Comparison of ENCODE assay signal across 14 cellular contexts in genomic region chr2:39508243-39508642, GRCh38.
A peak's percentile ranks its signal among the peaks of the same experiment; 100 is the strongest.
DNase-seq lines count a peak whose midpoint lies in the region; ATAC-seq and TF ChIP-seq lines count a peak whose summit lies in the region.
"Had no signal": no experiment of that assay in that cellular context is flagged by ENCODE, and none has a peak within 500 bp of the region (broad histone marks: within the 10 kb centered on the region; RNA-seq: fewer than 3 reads in every experiment).

No MANE protein-coding gene starts in this region.

- H3K9me1 ChIP-seq in IMR-90 (ENCODE audit: insufficient read depth, low read length): peaks cover 41% of the 10 kb centered on the region

- peak overlapping the region; percentile 98 for H2AK5ac ChIP-seq in IMR-90 (ENCODE audit: low read depth, low read length)

- H2BK20ac ChIP-seq in IMR-90 (ENCODE audit: low read depth, low read length): peak overlapping the region; percentile 97

- TF ChIP-seq POLR2A in IMR-90 (IDR thresholded peaks at IDR 0.05; ENCODE audit: low read depth, low read length) (no peak), uterus (IDR thresholded peaks at IDR 0.05) (no peak)

- peak overlapping the region; percentile 99 for H2BK5ac ChIP-seq in IMR-90 (ENCODE audit: low read depth, low read length, poor library complexity, severe bottlenecking)

- no CpG with 5 or more reads among the region's 4 CpGs for WGBS in IMR-90 (ENCODE audit: extremely low coverage in 2 of 2, insufficient read length in 1 of 2), 2 experiments
- WGBS in heart right ventricle, 2 donors: 68 to 74% methylated on average over 4 of the region's 4 CpGs

- H3K27me3 ChIP-seq in IMR-90 (ENCODE audit: control insufficient read depth, insufficient read depth, low read length) (no peaks in the 10 kb centered on the region), muscle layer of colon (ENCODE audit: control insufficient read depth in 1 of 2, insufficient read depth in 2 of 2, low read length in 2 of 2) (no peaks in the 10 kb centered on the region), uterus (no peaks in the 10 kb centered on the region), heart right ventricle (no peaks in the 10 kb centered on the region)
- H3K27me3 ChIP-seq: BE2C had no signal

- in situ Hi-C loops in IMR-90 (cut with MboI; ENCODE audit: low sequenced_read_pairs): loop anchor here (5.0 kb wide), 1 partner anchor 71 kb away; the partner anchor contains the start of gene MAP4K3

- intact Hi-C loops in IMR-90 (cut with micrococcal nuclease) (no loop called here), uterus (cut with DNase I; ENCODE audit: low total_unique reads) (no loop called here), heart right ventricle (cut with DNase I) (loop anchor here in 2 of 10 donors (5.0 kb wide), 2 partner anchors 71 to 126 kb away; partner anchors contain the start of gene MAP4K3 (in 1 of the 2))

- no peaks in the 10 kb centered on the region for H3K36me3 ChIP-seq in IMR-90 (ENCODE audit: control insufficient read depth, insufficient read depth, low read length)
- H3K36me3 ChIP-seq in muscle layer of colon (ENCODE audit: insufficient read depth, low read length): no peaks in the 10 kb centered on the region
- no peaks in the 10 kb centered on the region for H3K36me3 ChIP-seq in uterus
- no peaks in the 10 kb centered on the region for H3K36me3 ChIP-seq in heart right ventricle
- H3K36me3 ChIP-seq: BE2C had no signal

- H2AK9ac ChIP-seq in IMR-90 (replicated peaks; ENCODE audit: low read depth, low read length, poor library complexity): peak overlapping the region; percentile 49

- peak overlapping the region; percentile 59 for H2AFZ ChIP-seq in IMR-90 (replicated peaks; ENCODE audit: low read length, poor library complexity)

- peaks cover 0 to 29% of the 10 kb centered on the region in 2 experiments; a peak in 3 of 4 replicates for H3K79me1 ChIP-seq in IMR-90 (ENCODE audit: low read depth in 1 of 2, low read length in 2 of 2)

- TF ChIP-seq RAD21 in IMR-90 (IDR thresholded peaks at IDR 0.05; ENCODE audit: low read length): no peak

- no peak overlapping the region for H3K9ac ChIP-seq in IMR-90 (ENCODE audit: low read depth, low read length)
- no peak overlapping the region for H3K9ac ChIP-seq in muscle layer of colon (ENCODE audit: low read length)

- peak overlapping the region; percentile 72 for H3K56ac ChIP-seq in IMR-90 (ENCODE audit: extremely low read depth, insufficient read depth, low read length)

- peak overlapping the region; percentile 98 for H3K27ac ChIP-seq in IMR-90 (ENCODE audit: insufficient read depth, low read length)
- H3K27ac ChIP-seq in muscle layer of colon (ENCODE audit: low read depth, low read length): peak overlapping the region; percentile 47
- H3K27ac ChIP-seq in uterus: peak overlapping the region; percentile 11 to 52
- peak overlapping the region in 1 of 10 donors; percentile 17 for H3K27ac ChIP-seq in heart right ventricle

- H4K8ac ChIP-seq in IMR-90 (ENCODE audit: low read depth in 2 of 2, low read length in 2 of 2): peak overlapping the region; percentile 54 to 96

- peak; percentile 88 for DNase-seq in IMR-90
- peak; percentile 69 for DNase-seq in fibroblast of gingiva (ENCODE audit: low read depth)
- no peak for DNase-seq in uterus
- DNase-seq in heart right ventricle: no peak
- no peak for DNase-seq in NCI-H2227 treated with DMSO at 0.1 percent for 48 hours (lab: John Stamatoyannopoulos, UW)
- DNase-seq: activated CD4-positive, alpha-beta T cell treated with anti-CD3 and anti-CD28 coated beads for 48 hours; activated effector memory CD4-positive, alpha-beta T cell treated with Interleukin-2 at 50 U/mL for 16 hours; BE2C; COR-L47; hypothalamus; NCI-H526; stimulated activated CD4-positive, alpha-beta T cell treated with anti-CD3 and anti-CD28 coated beads, Interleukin-15, amount 100 ng/mL, for 24 hours had no signal

- H4K5ac ChIP-seq in IMR-90 (ENCODE audit: low read depth, low read length): peak overlapping the region; percentile 100

- dilution Hi-C loops in IMR-90 (cut with HindIII; ENCODE audit: low sequenced_read_pairs, unreplicated experiment): no loop called here

- peak overlapping the region; percentile 98 for H3K4ac ChIP-seq in IMR-90 (ENCODE audit: low read depth, low read length)

- peak overlapping the region; percentile 96 for H4K91ac ChIP-seq in IMR-90 (ENCODE audit: insufficient read depth, low read depth, low read length)

- H3K23ac ChIP-seq in IMR-90 (ENCODE audit: low read depth, low read length): peak overlapping the region; percentile 96

- H3K4me2 ChIP-seq in IMR-90 (ENCODE audit: low read depth, low read length): peak overlapping the region; percentile 43

- peak; percentile 50 for ATAC-seq in IMR-90 (ENCODE audit: low read depth)
- no peak for ATAC-seq in heart right ventricle
- ATAC-seq in HG02798 (IDR thresholded peaks at IDR 0.05; ENCODE audit: poor library complexity, unreplicated experiment): no peak

- H3K4me1 ChIP-seq in IMR-90 (ENCODE audit: control insufficient read depth, insufficient read depth, low read length): peaks cover 43% of the 10 kb centered on the region
- H3K4me1 ChIP-seq in muscle layer of colon (ENCODE audit: insufficient read depth, low read length): peaks cover 81% of the 10 kb centered on the region
- peaks cover 4 to 9% of the 10 kb centered on the region in 2 donors for H3K4me1 ChIP-seq in uterus
- H3K4me1 ChIP-seq in heart right ventricle: peaks cover 9 to 83% (median 65%) of the 10 kb centered on the region in 9 donors
- H3K4me1 ChIP-seq: BE2C had no signal

- TF ChIP-seq CTCF in IMR-90 (conservative IDR thresholded peaks at IDR 0.05; ENCODE audit: low read depth, low read length): no peak
- no peak for TF ChIP-seq CTCF in uterus (IDR thresholded peaks at IDR 0.05)
- no peak for TF ChIP-seq CTCF in heart right ventricle (IDR thresholded peaks at IDR 0.05)

- H3K4me3 ChIP-seq in IMR-90 (ENCODE audit: insufficient read depth, low read depth, low read length) (no peak overlapping the region), muscle layer of colon (ENCODE audit: low read depth in 1 of 2, low read length in 2 of 2) (no peak overlapping the region), uterus (no peak overlapping the region), heart right ventricle (no peak overlapping the region)

- no TSS peak for BruUV-seq in IMR-90 (replicated peaks; lab: Mats Ljungman, UMichigan)

- POLR2A ChIA-PET in IMR-90 (lab: Charles Lee; ENCODE audit: unreplicated experiment): interaction anchor here (0.5 kb wide), 1 partner anchor 143 kb away, joined by 5 read pairs; no protein-coding TSS in a partner anchor

- peak overlapping the region; percentile 95 for H2BK15ac ChIP-seq in IMR-90 (ENCODE audit: low read depth, low read length)

- H4K20me1 ChIP-seq in IMR-90 (ENCODE audit: insufficient read depth, low read length): no peaks in the 10 kb centered on the region

- H3K9me3 ChIP-seq in IMR-90 (ENCODE audit: control insufficient read depth, insufficient read depth, low read length): no peaks in the 10 kb centered on the region
- H3K9me3 ChIP-seq in muscle layer of colon (ENCODE audit: low read length): no peaks in the 10 kb centered on the region
- H3K9me3 ChIP-seq in uterus: no peaks in the 10 kb centered on the region
- H3K9me3 ChIP-seq in heart right ventricle: no peaks in the 10 kb centered on the region
- H3K9me3 ChIP-seq: BE2C had no signal

- H3K18ac ChIP-seq in IMR-90 (ENCODE audit: low read depth, low read length): peak overlapping the region; percentile 100

- peak overlapping the region; percentile 95 for H3K14ac ChIP-seq in IMR-90 (replicated peaks; ENCODE audit: low read depth, low read length)

- CTCF ChIA-PET in IMR-90 (lab: Yijun Ruan, JAX): interaction anchor here (0.6 kb wide), 1 partner anchor 364 kb away, joined by 3 read pairs; no protein-coding TSS in a partner anchor

- H2BK120ac ChIP-seq in IMR-90 (ENCODE audit: low read depth, low read length): peak overlapping the region; percentile 98

TF ChIP-seq in IMR-90, 13 proteins besides CTCF, POLR2A, EP300 and RAD21:
- TF ChIP-seq CHD1 (IDR thresholded peaks at IDR 0.05; ENCODE audit: low read depth, low read length) (no peak), NFE2L2 (IDR thresholded peaks at IDR 0.05; ENCODE audit: low read depth, low read length) (no peak), MAZ (IDR thresholded peaks at IDR 0.05; ENCODE audit: borderline replicate concordance, low read depth, low read length) (no peak), USF2 (IDR thresholded peaks at IDR 0.05; ENCODE audit: low read depth, low read length) (peak; percentile 64), CEBPB (IDR thresholded peaks at IDR 0.05; ENCODE audit: low read depth, low read length) (no peak), MAFK (IDR thresholded peaks at IDR 0.05; ENCODE audit: low read depth, low read length) (no peak), FOS (IDR thresholded peaks at IDR 0.05; ENCODE audit: low read depth, low read length) (0 out of 2 replicates have a peak, but pooled peaks have one; percentile 20)
TF ChIP-seq in IMR-90: peak in this region for 2.

Comparison
In these comparisons a context has a peak if more than half of its experiments do, and no peak if none do; other contexts are left out.
1. DNase-seq: peak in IMR-90 (single experiment) and fibroblast of gingiva (single experiment); none in uterus (0 of 2), heart right ventricle (0 of 2) and NCI-H2227 treated with DMSO at 0.1 percent for 48 hours (single experiment).